31 cellular contexts compared by ENCODE assay signal in genomic region chr10:76024460-76025123, GRCh38.
"Had no signal": no experiment of that assay in that cellular context is flagged by ENCODE, and none has a peak within 500 bp of the region (broad histone marks: within the 10 kb centered on the region; RNA-seq: fewer than 3 reads in every experiment).

No MANE protein-coding gene starts in this region.

- H3K27me3 ChIP-seq: ascending aorta, body of pancreas, breast epithelium, Peyer's patch had no signal

- H3K4me3 ChIP-seq: ascending aorta, body of pancreas, breast epithelium, Peyer's patch had no signal

- H3K27ac ChIP-seq: ascending aorta, body of pancreas, breast epithelium, Peyer's patch, VCaP had no signal

- H3K4me1 ChIP-seq: ascending aorta, body of pancreas, breast epithelium, Peyer's patch had no signal

- DNase-seq: activated CD4-positive, alpha-beta T cell treated with anti-CD3 and anti-CD28 coated beads for 1 hour; activated CD4-positive, alpha-beta T cell treated with anti-CD3 and anti-CD28 coated beads for 48 hours; activated CD4-positive, alpha-beta T cell treated with anti-CD3 and anti-CD28 coated beads, Interleukin-2, amount 50 U/mL, for 4 hours; activated CD4-positive, CD25-positive, alpha-beta regulatory T cell; activated CD8-positive, alpha-beta T cell treated with anti-CD3 and anti-CD28 coated beads for 36 hours; activated gamma-delta T cell; activated naive CD4-positive, alpha-beta T cell treated with Interleukin-2 at 50 U/mL for 16 hours; activated naive CD8-positive, alpha-beta T cell treated with anti-CD3 and anti-CD28 coated beads, Interleukin-2, amount 10 ng/mL, durations not matched to agents 7 days and 5 days; activated T-cell treated with anti-CD3 and anti-CD28 coated beads, Interleukin-2, amount 50 U/mL, for 1 hour; activated T-cell treated with anti-CD3 and anti-CD28 coated beads, Interleukin-2, amount 50 U/mL, for 72 hours; amygdala; body of pancreas; Karpas-422; KBM-7; NCI-H1105; NCI-H1417 treated with DMSO at 0.1 percent for 48 hours; NCI-H2029; NCI-H2107; NCI-H226; NCI-H524 treated with DMSO at 0.1 percent for 48 hours; NCI-H748 treated with DMSO at 0.1 percent for 48 hours; NK-92 treated with Interleukin-12 subunit alpha and Interleukin-12 subunit beta, amount 100 ng/mL, for 24 hours; PC-3; Peyer's patch; RPMI8226; SIG-M5; T-cell; T-helper 17 cell had no signal

- H3K9me3 ChIP-seq: ascending aorta, body of pancreas, breast epithelium, Peyer's patch had no signal

- H3K36me3 ChIP-seq: ascending aorta, breast epithelium, Peyer's patch had no signal
